Comparison of ENCODE assay signal across 1 cellular context in the genomic region with DNA sequence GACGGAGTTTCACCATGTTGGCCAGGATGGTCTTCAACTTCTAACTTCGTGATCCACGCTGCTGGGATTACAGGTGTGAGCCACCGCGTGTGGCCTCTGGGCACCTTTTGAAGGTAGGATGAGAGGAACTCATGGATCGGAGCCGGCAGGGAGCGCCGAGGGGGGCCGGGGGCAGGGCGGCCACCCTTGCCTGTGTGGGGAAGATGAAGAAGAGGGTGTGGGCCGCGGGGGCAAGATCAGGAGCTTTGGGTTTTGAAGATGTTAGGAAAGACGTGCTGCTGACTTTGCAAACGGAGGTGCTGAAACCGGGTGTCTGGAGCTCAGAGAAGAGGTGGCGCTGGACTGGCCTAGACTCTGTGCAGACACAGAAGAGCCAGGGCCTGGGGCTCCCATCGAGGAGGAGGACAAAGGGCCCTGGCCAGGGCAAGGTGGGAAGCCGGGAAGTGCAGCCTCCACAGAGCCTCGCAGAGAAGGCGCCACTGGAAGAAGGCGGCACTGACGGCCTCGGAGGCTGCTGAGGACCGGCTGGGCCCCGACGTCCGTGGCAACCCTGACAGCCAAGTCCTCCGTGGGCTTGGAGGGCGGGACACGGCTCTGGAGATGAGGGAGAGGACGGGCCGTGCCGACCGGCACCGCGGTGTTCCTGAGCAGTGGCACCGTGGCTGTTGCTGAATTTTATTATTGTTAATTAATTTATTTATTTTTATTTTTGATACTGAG.
TF ChIP-seq lines count a peak whose summit lies in the region.

No MANE protein-coding gene starts in this region.

TF ChIP-seq in GM23338, 12 proteins besides CTCF, POLR2A, EP300 and RAD21:
- TF ChIP-seq ZNF114 (CRISPR knock-in tag; IDR thresholded peaks at IDR 0.05) (no peak), EZH2phosphoT487 (IDR thresholded peaks at IDR 0.05; ENCODE audit: unreplicated experiment) (no peak), JUNB (IDR thresholded peaks at IDR 0.05; ENCODE audit: unreplicated experiment) (no peak), NANOG (IDR thresholded peaks at IDR 0.05; ENCODE audit: borderline replicate concordance) (no peak), EZH2 (IDR thresholded peaks at IDR 0.05; ENCODE audit: low read depth, unreplicated experiment) (no peak), STAT1 (IDR thresholded peaks at IDR 0.05; ENCODE audit: unreplicated experiment) (no peak)
- TF ChIP-seq, protein P1, sequence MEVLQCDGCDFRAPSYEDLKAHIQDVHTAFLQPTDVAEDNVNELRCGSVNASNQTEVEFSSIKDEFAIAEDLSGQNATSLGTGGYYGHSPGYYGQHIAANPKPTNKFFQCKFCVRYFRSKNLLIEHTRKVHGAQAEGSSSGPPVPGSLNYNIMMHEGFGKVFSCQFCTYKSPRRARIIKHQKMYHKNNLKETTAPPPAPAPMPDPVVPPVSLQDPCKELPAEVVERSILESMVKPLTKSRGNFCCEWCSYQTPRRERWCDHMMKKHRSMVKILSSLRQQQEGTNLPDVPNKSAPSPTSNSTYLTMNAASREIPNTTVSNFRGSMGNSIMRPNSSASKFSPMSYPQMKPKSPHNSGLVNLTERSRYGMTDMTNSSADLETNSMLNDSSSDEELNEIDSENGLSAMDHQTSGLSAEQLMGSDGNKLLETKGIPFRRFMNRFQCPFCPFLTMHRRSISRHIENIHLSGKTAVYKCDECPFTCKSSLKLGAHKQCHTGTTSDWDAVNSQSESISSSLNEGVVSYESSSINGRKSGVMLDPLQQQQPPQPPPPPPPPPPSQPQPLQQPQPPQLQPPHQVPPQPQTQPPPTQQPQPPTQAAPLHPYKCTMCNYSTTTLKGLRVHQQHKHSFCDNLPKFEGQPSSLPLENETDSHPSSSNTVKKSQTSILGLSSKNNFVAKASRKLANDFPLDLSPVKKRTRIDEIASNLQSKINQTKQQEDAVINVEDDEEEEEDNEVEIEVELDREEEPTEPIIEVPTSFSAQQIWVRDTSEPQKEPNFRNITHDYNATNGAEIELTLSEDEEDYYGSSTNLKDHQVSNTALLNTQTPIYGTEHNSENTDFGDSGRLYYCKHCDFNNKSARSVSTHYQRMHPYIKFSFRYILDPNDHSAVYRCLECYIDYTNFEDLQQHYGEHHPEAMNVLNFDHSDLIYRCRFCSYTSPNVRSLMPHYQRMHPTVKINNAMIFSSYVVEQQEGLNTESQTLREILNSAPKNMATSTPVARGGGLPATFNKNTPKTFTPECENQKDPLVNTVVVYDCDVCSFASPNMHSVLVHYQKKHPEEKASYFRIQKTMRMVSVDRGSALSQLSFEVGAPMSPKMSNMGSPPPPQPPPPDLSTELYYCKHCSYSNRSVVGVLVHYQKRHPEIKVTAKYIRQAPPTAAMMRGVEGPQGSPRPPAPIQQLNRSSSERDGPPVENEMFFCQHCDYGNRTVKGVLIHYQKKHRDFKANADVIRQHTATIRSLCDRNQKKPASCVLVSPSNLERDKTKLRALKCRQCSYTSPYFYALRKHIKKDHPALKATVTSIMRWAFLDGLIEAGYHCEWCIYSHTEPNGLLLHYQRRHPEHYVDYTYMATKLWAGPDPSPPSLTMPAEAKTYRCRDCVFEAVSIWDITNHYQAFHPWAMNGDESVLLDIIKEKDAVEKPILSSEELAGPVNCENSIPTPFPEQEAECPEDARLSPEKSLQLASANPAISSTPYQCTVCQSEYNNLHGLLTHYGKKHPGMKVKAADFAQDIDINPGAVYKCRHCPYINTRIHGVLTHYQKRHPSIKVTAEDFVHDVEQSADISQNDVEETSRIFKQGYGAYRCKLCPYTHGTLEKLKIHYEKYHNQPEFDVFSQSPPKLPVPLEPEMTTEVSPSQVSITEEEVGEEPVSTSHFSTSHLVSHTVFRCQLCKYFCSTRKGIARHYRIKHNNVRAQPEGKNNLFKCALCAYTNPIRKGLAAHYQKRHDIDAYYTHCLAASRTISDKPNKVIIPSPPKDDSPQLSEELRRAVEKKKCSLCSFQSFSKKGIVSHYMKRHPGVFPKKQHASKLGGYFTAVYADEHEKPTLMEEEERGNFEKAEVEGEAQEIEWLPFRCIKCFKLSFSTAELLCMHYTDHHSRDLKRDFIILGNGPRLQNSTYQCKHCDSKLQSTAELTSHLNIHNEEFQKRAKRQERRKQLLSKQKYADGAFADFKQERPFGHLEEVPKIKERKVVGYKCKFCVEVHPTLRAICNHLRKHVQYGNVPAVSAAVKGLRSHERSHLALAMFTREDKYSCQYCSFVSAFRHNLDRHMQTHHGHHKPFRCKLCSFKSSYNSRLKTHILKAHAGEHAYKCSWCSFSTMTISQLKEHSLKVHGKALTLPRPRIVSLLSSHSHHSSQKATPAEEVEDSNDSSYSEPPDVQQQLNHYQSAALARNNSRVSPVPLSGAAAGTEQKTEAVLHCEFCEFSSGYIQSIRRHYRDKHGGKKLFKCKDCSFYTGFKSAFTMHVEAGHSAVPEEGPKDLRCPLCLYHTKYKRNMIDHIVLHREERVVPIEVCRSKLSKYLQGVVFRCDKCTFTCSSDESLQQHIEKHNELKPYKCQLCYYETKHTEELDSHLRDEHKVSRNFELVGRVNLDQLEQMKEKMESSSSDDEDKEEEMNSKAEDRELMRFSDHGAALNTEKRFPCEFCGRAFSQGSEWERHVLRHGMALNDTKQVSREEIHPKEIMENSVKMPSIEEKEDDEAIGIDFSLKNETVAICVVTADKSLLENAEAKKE (CRISPR knock-in tag; IDR thresholded peaks at IDR 0.05) = no peak
- TF ChIP-seq, protein P2, sequence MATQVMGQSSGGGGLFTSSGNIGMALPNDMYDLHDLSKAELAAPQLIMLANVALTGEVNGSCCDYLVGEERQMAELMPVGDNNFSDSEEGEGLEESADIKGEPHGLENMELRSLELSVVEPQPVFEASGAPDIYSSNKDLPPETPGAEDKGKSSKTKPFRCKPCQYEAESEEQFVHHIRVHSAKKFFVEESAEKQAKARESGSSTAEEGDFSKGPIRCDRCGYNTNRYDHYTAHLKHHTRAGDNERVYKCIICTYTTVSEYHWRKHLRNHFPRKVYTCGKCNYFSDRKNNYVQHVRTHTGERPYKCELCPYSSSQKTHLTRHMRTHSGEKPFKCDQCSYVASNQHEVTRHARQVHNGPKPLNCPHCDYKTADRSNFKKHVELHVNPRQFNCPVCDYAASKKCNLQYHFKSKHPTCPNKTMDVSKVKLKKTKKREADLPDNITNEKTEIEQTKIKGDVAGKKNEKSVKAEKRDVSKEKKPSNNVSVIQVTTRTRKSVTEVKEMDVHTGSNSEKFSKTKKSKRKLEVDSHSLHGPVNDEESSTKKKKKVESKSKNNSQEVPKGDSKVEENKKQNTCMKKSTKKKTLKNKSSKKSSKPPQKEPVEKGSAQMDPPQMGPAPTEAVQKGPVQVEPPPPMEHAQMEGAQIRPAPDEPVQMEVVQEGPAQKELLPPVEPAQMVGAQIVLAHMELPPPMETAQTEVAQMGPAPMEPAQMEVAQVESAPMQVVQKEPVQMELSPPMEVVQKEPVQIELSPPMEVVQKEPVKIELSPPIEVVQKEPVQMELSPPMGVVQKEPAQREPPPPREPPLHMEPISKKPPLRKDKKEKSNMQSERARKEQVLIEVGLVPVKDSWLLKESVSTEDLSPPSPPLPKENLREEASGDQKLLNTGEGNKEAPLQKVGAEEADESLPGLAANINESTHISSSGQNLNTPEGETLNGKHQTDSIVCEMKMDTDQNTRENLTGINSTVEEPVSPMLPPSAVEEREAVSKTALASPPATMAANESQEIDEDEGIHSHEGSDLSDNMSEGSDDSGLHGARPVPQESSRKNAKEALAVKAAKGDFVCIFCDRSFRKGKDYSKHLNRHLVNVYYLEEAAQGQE (IDR thresholded peaks at IDR 0.05; ENCODE audit: unreplicated experiment) = no peak
- TF ChIP-seq, protein P3, sequence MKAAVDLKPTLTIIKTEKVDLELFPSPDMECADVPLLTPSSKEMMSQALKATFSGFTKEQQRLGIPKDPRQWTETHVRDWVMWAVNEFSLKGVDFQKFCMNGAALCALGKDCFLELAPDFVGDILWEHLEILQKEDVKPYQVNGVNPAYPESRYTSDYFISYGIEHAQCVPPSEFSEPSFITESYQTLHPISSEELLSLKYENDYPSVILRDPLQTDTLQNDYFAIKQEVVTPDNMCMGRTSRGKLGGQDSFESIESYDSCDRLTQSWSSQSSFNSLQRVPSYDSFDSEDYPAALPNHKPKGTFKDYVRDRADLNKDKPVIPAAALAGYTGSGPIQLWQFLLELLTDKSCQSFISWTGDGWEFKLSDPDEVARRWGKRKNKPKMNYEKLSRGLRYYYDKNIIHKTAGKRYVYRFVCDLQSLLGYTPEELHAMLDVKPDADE (IDR thresholded peaks at IDR 0.05) = no peak
